ENCODE assay signal across 27 cellular contexts in the genomic region with DNA sequence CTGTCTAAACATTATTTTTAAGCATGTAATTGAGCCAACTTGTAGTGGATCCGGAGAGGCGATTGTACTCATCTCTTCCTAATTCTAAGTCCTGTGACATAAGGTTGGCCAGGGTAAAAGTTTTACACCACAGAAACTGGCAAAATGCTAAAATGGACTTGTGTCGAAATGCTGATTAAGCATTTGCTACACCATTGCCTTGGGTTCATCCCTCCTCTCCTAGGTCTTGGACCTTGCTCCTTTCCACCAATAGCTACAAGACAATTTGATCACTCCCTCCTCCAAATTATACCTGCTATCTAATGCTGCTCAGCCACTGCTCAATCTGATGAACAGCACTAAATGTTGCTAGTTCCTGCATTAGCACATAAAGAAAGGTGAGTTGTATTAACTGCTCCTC.
"Had no signal": no experiment of that assay in that cellular context is flagged by ENCODE, and none has a peak within 500 bp of the region (broad histone marks: within the 10 kb centered on the region; RNA-seq: fewer than 3 reads in every experiment).

No MANE protein-coding gene starts in this region.

- H3K36me3 ChIP-seq: colonic mucosa, neural progenitor cell, right atrium auricular region, thyroid gland, vagina had no signal

- H2AFZ ChIP-seq: neural progenitor cell, parathyroid adenoma had no signal

- DNase-seq: colonic mucosa; effector CD8-positive, alpha-beta T cell; endodermal cell; head of caudate nucleus; mesenchymal stem cell; mucosa of descending colon; naive B cell; sigmoid colon; stimulated activated CD4-positive, alpha-beta T cell treated with anti-CD3 and anti-CD28 coated beads, Interleukin-2, amount 100 ng/mL, for 24 hours; stimulated activated CD4-positive, alpha-beta T cell treated with anti-CD3 and anti-CD28 coated beads, Interleukin-4, amount 100 ng/mL, for 24 hours; stimulated activated naive CD4-positive, alpha-beta T cell treated with Interleukin-2 at 50 U/mL for 16 hours; stomach; trophoblast cell had no signal

- H3K27me3 ChIP-seq: colonic mucosa, esophagus muscularis mucosa, neural progenitor cell, right atrium auricular region, sigmoid colon, stomach, thyroid gland, vagina had no signal

- H3K4me2 ChIP-seq: neural progenitor cell had no signal

- FAIRE-seq: frontal cortex, keratinocyte had no signal

- H3K36me3 Mint-ChIP-seq: natural killer cell treated with Interleukin-12 subunit alpha and Interleukin-12 subunit beta and Interleukin-15 and Interleukin-18, amount 100 ng/mL, for 72 hours; neural progenitor cell had no signal

- H3K27ac ChIP-seq: colonic mucosa, epithelial cell of prostate, esophagus muscularis mucosa, neural progenitor cell, parathyroid adenoma, right atrium auricular region, sigmoid colon, stomach, thyroid gland, vagina had no signal

- ATAC-seq: mucosa of descending colon; natural killer cell treated with Interleukin-12 subunit alpha and Interleukin-12 subunit beta and Interleukin-15 and Interleukin-18, amount 100 ng/mL, for 72 hours; stimulated activated effector memory CD8-positive, alpha-beta T cell treated with anti-CD3 and anti-CD28 coated beads, Interleukin-12 subunit alpha, Interleukin-12 subunit beta, amount 100 ng/mL, for 72 hours had no signal

- H3K79me2 ChIP-seq: parathyroid adenoma had no signal

- H3K4me1 ChIP-seq: colonic mucosa, parathyroid adenoma had no signal

- H3K9me3 ChIP-seq: colonic mucosa, esophagus muscularis mucosa, mucosa of descending colon, right atrium auricular region, sigmoid colon, stomach, thyroid gland, vagina had no signal

- H3K4me3 ChIP-seq: colonic mucosa, esophagus muscularis mucosa, mucosa of descending colon, neural progenitor cell, right atrium auricular region, sigmoid colon, stomach, thyroid gland, vagina had no signal

- H3K4me3 Mint-ChIP-seq: dendritic cell treated with granulocyte-macrophage colony-stimulating factor and Interleukin-4, amounts not matched to agents 40 ng/mL and 50 ng/mL, for 4 days; endodermal cell; mesothelial cell of epicardium; naive B cell; natural killer cell treated with Interleukin-12 subunit alpha and Interleukin-12 subunit beta and Interleukin-15 and Interleukin-18, amount 100 ng/mL, for 72 hours; neural progenitor cell; stimulated activated effector memory CD8-positive, alpha-beta T cell treated with anti-CD3 and anti-CD28 coated beads, Interleukin-12 subunit alpha, Interleukin-12 subunit beta, amount 100 ng/mL, for 72 hours had no signal

- H3K9me3 Mint-ChIP-seq: dendritic cell treated with granulocyte-macrophage colony-stimulating factor and Interleukin-4, amounts not matched to agents 40 ng/mL and 50 ng/mL, for 4 days; endodermal cell; mesothelial cell of epicardium; natural killer cell treated with Interleukin-12 subunit alpha and Interleukin-12 subunit beta and Interleukin-15 and Interleukin-18, amount 100 ng/mL, for 72 hours; neural progenitor cell; stimulated activated effector memory CD8-positive, alpha-beta T cell treated with anti-CD3 and anti-CD28 coated beads, Interleukin-12 subunit alpha, Interleukin-12 subunit beta, amount 100 ng/mL, for 72 hours had no signal

- H3K9ac ChIP-seq: neural progenitor cell, parathyroid adenoma had no signal

- H3K27ac Mint-ChIP-seq: dendritic cell treated with granulocyte-macrophage colony-stimulating factor and Interleukin-4, amounts not matched to agents 40 ng/mL and 50 ng/mL, for 4 days; endodermal cell; mesothelial cell of epicardium; natural killer cell treated with Interleukin-12 subunit alpha and Interleukin-12 subunit beta and Interleukin-15 and Interleukin-18, amount 100 ng/mL, for 72 hours; neural progenitor cell; progenitor cell of endocrine pancreas; stimulated activated effector memory CD8-positive, alpha-beta T cell treated with anti-CD3 and anti-CD28 coated beads, Interleukin-12 subunit alpha, Interleukin-12 subunit beta, amount 100 ng/mL, for 72 hours had no signal

- H3K27me3 Mint-ChIP-seq: dendritic cell treated with granulocyte-macrophage colony-stimulating factor and Interleukin-4, amounts not matched to agents 40 ng/mL and 50 ng/mL, for 4 days; naive B cell; natural killer cell treated with Interleukin-12 subunit alpha and Interleukin-12 subunit beta and Interleukin-15 and Interleukin-18, amount 100 ng/mL, for 72 hours; progenitor cell of endocrine pancreas had no signal
